In genomic region chr3:106728315-106728821, GRCh38 we compare ENCODE assay signal across 13 cellular contexts.
DNase-seq lines count a peak whose midpoint lies in the region; ATAC-seq and TF ChIP-seq lines count a peak whose summit lies in the region.
"Had no signal": no experiment of that assay in that cellular context is flagged by ENCODE, and none has a peak within 500 bp of the region (broad histone marks: within the 10 kb centered on the region; RNA-seq: fewer than 3 reads in every experiment).

No MANE protein-coding gene starts in this region.

- no peaks in the 10 kb centered on the region for H3K27me3 Mint-ChIP-seq in MCF 10A (ENCODE audit: insufficient read depth, unreplicated experiment)
- peaks cover 20% of the 10 kb centered on the region for H3K27me3 Mint-ChIP-seq in type B pancreatic cell

- H3K9me3 Mint-ChIP-seq in MCF 10A (ENCODE audit: unreplicated experiment) (no peaks in the 10 kb centered on the region), type B pancreatic cell (no peaks in the 10 kb centered on the region)

- TF ChIP-seq POLR2A in breast epithelium (IDR thresholded peaks at IDR 0.05) (no peak), vagina (IDR thresholded peaks at IDR 0.05) (no peak)

- H3K36me3 ChIP-seq in breast epithelium = no peaks in the 10 kb centered on the region
- no peaks in the 10 kb centered on the region for H3K36me3 ChIP-seq in vagina
- H3K36me3 ChIP-seq: stomach had no signal

- intact Hi-C loops in MCF 10A (cut with micrococcal nuclease) (loop anchor here (2.0 to 5.0 kb wide), 2 partner anchors 40 to 91 kb away; no protein-coding TSS in a partner anchor), breast epithelium (cut with DNase I; ENCODE audit: low total_unique reads) (no loop called here), left ventricle myocardium superior (cut with micrococcal nuclease) (no loop called here), vagina (cut with DNase I) (no loop called here)

- DNase-seq in MCF 10A (ENCODE audit: unreplicated experiment) (peak; percentile 90), breast epithelium (ENCODE audit: low spot score in 2 of 2) (no peak), astrocyte of the cerebellum (ENCODE audit: low read depth) (peak; percentile 98), left ventricle myocardium superior (no peak), type B pancreatic cell (ENCODE audit: extremely low spot score, unreplicated experiment) (no peak), HT-29 (ENCODE audit: low spot score) (no peak), vagina (ENCODE audit: extremely low spot score in 2 of 2) (no peak)
- DNase-seq: activated CD4-positive, CD25-positive, alpha-beta regulatory T cell; KG1; stimulated activated CD4-positive, alpha-beta T cell treated with anti-CD3 and anti-CD28 coated beads, Interleukin-12 subunit alpha, Interleukin-12 subunit beta, amount 100 ng/mL, for 4 hours; stomach had no signal

- H3K27ac Mint-ChIP-seq in MCF 10A (ENCODE audit: low read depth, unreplicated experiment) = peak overlapping the region; percentile 97
- H3K27ac Mint-ChIP-seq in type B pancreatic cell = peak overlapping the region; percentile 41

- H3K4me1 ChIP-seq in breast epithelium (no peaks in the 10 kb centered on the region), vagina (no peaks in the 10 kb centered on the region)
- H3K4me1 ChIP-seq: stomach had no signal

- no peaks in the 10 kb centered on the region for H3K9me3 ChIP-seq in breast epithelium
- H3K9me3 ChIP-seq in vagina = no peaks in the 10 kb centered on the region
- H3K9me3 ChIP-seq: stomach had no signal

- POLR2A ChIA-PET in MCF 10A (lab: Yijun Ruan, JAX) = interaction anchor here (0.7 to 1.2 kb wide), 3 partner anchors 35 to 276 kb away, joined by 4 to 7 read pairs (median 5); no protein-coding TSS in a partner anchor

- H3K27me3 ChIP-seq in breast epithelium (no peaks in the 10 kb centered on the region), vagina (no peaks in the 10 kb centered on the region)
- H3K27me3 ChIP-seq: stomach had no signal

- H3K4me3 ChIP-seq in breast epithelium (peak overlapping the region in 1 of 3 donors; percentile 19), astrocyte of the cerebellum (ENCODE audit: low read depth, low read length) (no peak overlapping the region), vagina (no peak overlapping the region)
- H3K4me3 ChIP-seq: stomach had no signal

- H3K27ac ChIP-seq in breast epithelium (peak overlapping the region in 1 of 2 donors; percentile 55), vagina (no peak overlapping the region)
- H3K27ac ChIP-seq: 22Rv1, stomach had no signal

- peaks cover 4% of the 10 kb centered on the region for H3K36me3 Mint-ChIP-seq in MCF 10A (ENCODE audit: insufficient read depth, unreplicated experiment)
- no peaks in the 10 kb centered on the region for H3K36me3 Mint-ChIP-seq in type B pancreatic cell

- TF ChIP-seq CTCF in MCF 10A (IDR thresholded peaks at IDR 0.05; ENCODE audit: unreplicated experiment) = no peak
- TF ChIP-seq CTCF in breast epithelium (IDR thresholded peaks at IDR 0.05) = no peak
- TF ChIP-seq CTCF in astrocyte of the cerebellum (IDR thresholded peaks at IDR 0.05; ENCODE audit: low read depth, low read length, missing control alignments) = no peak
- no peak for TF ChIP-seq CTCF in type B pancreatic cell (conservative IDR thresholded peaks at IDR 0.05)
- no peak for TF ChIP-seq CTCF in vagina (IDR thresholded peaks at IDR 0.05)

- peak; percentile 60 for ATAC-seq in left ventricle myocardium superior
- ATAC-seq in GM19324 (IDR thresholded peaks at IDR 0.05; ENCODE audit: low FRiP score, unreplicated experiment) = no peak

- peak overlapping the region; percentile 55 for H3K4me3 Mint-ChIP-seq in MCF 10A (ENCODE audit: unreplicated experiment)
- H3K4me3 Mint-ChIP-seq in type B pancreatic cell = no peak overlapping the region

- H3K4me1 Mint-ChIP-seq in MCF 10A (ENCODE audit: insufficient read depth, unreplicated experiment) (peaks cover 32% of the 10 kb centered on the region), type B pancreatic cell (ENCODE audit: unreplicated experiment) (no peaks in the 10 kb centered on the region)

- BruUV-seq in MCF 10A (replicated peaks; lab: Mats Ljungman, UMichigan) = no TSS peak

- CTCF ChIA-PET in MCF 10A (lab: Yijun Ruan, JAX) = interaction anchor here (0.7 kb wide), 1 partner anchor 46 kb away, joined by 3 read pairs; no protein-coding TSS in a partner anchor

- in situ Hi-C loops in astrocyte of the cerebellum (cut with HindIII; ENCODE audit: low sequenced_read_pairs) = no loop called here

Comparison
In these comparisons a context has a peak if more than half of its experiments do, and no peak if none do; other contexts are left out.
1. DNase-seq: peak in MCF 10A (single experiment) and astrocyte of the cerebellum (single experiment); none in breast epithelium (0 of 2), left ventricle myocardium superior (single experiment), type B pancreatic cell (single experiment), HT-29 (single experiment) and vagina (0 of 2).